7 cellular contexts compared by ENCODE assay signal in genomic region chr2:111438161-111438560, GRCh38.
DNase-seq lines count a peak whose midpoint lies in the region; ATAC-seq, FAIRE-seq and TF ChIP-seq lines count a peak whose summit lies in the region.
"Not testable (repeated sequence)": the region's sequence is repeated elsewhere in the genome, so short reads cannot be mapped to it uniquely, and the experiment has no call there.

No MANE protein-coding gene starts in this region.

- not testable (repeated sequence) for H3F3A ChIP-seq in OCI-LY1 (ENCODE audit: insufficient read depth, low read length)

- POLR2A ChIA-PET in HepG2 (lab: Yijun Ruan, JAX) = not testable (repeated sequence)

- TF ChIP-seq POLR2A in HepG2 (IDR thresholded peaks at IDR 0.05; ENCODE audit: insufficient read depth in 1 of 2, low read depth in 2 of 2, low read length in 2 of 2) = not testable (repeated sequence)

- H3K9me2 ChIP-seq in OCI-LY1 (ENCODE audit: low read depth, low read length) = not testable (repeated sequence)

- H3K9ac ChIP-seq in OCI-LY1 (ENCODE audit: low read length) = peak overlapping the region; percentile 62; the same call in 1 of the 2 replicates
- not testable (repeated sequence) for H3K9ac ChIP-seq in HepG2 (ENCODE audit: insufficient read depth, low read depth, low read length)

- not testable (repeated sequence) for H3K27me3 Mint-ChIP-seq in T-helper 17 cell; activated T-helper 17 cell treated with anti-CD3 and anti-CD28 coated beads, Interleukin-2, amount 50 U/mL, for 72 hours; activated naive CD8-positive, alpha-beta T cell treated with anti-CD3 and anti-CD28 coated beads, Interleukin-2, amount 50 U/mL, for 24 hours; osteocyte (ENCODE audit: unreplicated experiment)

- H3K4me2 ChIP-seq in OCI-LY1 (ENCODE audit: low read length) (peak overlapping the region; percentile 12; the same call in 1 of the 2 replicates), HepG2 (ENCODE audit: low read depth, low read length) (0 out of 2 replicates have a peak overlapping the region, but pooled peaks have one; percentile 27)

- not testable (repeated sequence) for H4K20me1 ChIP-seq in OCI-LY1 (ENCODE audit: insufficient read depth, low read length); HepG2 (ENCODE audit: insufficient read depth, low read length)

- FAIRE-seq in HepG2 (lab: Jason Lieb, UNC) = not testable (repeated sequence)

- in situ Hi-C loops in HepG2 (cut with HindIII; ENCODE audit: extremely low pct_ligation_motif_present, low pct_unique_long_range_greater_than_20kb) = not testable (repeated sequence)

- H3K36me3 ChIP-seq in OCI-LY1 (ENCODE audit: insufficient read depth, low read length); HepG2 (replicated peaks in 1 of 2; ENCODE audit: control insufficient read depth in 1 of 2, insufficient read depth in 2 of 2, low read length in 2 of 2): not testable (repeated sequence)

- CTCF ChIA-PET in HepG2 (lab: Yijun Ruan, JAX; ENCODE audit: low intra/inter-chr PET ratio, low total read pairs) = not testable (repeated sequence)

- H3K4me3 Mint-ChIP-seq in T-helper 17 cell; activated T-helper 17 cell treated with anti-CD3 and anti-CD28 coated beads, Interleukin-2, amount 50 U/mL, for 72 hours; osteocyte (ENCODE audit: unreplicated experiment): not testable (repeated sequence)
- H3K4me3 Mint-ChIP-seq in activated naive CD8-positive, alpha-beta T cell treated with anti-CD3 and anti-CD28 coated beads, Interleukin-2, amount 50 U/mL, for 24 hours = peak overlapping the region; percentile 40

- H3K27ac ChIP-seq in OCI-LY1 (ENCODE audit: low read depth, low read length, poor library complexity, severe bottlenecking) (peak overlapping the region; percentile 89), HepG2 (ENCODE audit: extremely low read length, insufficient read depth, low read length) (peak overlapping the region; percentile 43)

- 49% methylated on average over 2 of the region's 2 CpGs for WGBS in HepG2 (ENCODE audit: low lambda C conversion rate)

- H3K4me1 Mint-ChIP-seq in T-helper 17 cell; activated T-helper 17 cell treated with anti-CD3 and anti-CD28 coated beads, Interleukin-2, amount 50 U/mL, for 72 hours: not testable (repeated sequence)
- H3K4me1 Mint-ChIP-seq in activated naive CD8-positive, alpha-beta T cell treated with anti-CD3 and anti-CD28 coated beads, Interleukin-2, amount 50 U/mL, for 24 hours = peaks cover 26% of the 10 kb centered on the region
- peaks cover 15% of the 10 kb centered on the region for H3K4me1 Mint-ChIP-seq in osteocyte (ENCODE audit: unreplicated experiment)

- TSS peak; percentile 95 for BruUV-seq in HepG2 (replicated peaks; lab: Mats Ljungman, UMichigan)

- peak overlapping the region; percentile 9 for H3K27ac Mint-ChIP-seq in T-helper 17 cell
- not testable (repeated sequence) for H3K27ac Mint-ChIP-seq in activated T-helper 17 cell treated with anti-CD3 and anti-CD28 coated beads, Interleukin-2, amount 50 U/mL, for 72 hours
- H3K27ac Mint-ChIP-seq in activated naive CD8-positive, alpha-beta T cell treated with anti-CD3 and anti-CD28 coated beads, Interleukin-2, amount 50 U/mL, for 24 hours = peak overlapping the region; percentile 79
- peak overlapping the region; percentile 56 for H3K27ac Mint-ChIP-seq in osteocyte (ENCODE audit: unreplicated experiment)

- not testable (repeated sequence) for H3K36me3 Mint-ChIP-seq in T-helper 17 cell (ENCODE audit: low read depth); activated T-helper 17 cell treated with anti-CD3 and anti-CD28 coated beads, Interleukin-2, amount 50 U/mL, for 72 hours (ENCODE audit: low read depth); activated naive CD8-positive, alpha-beta T cell treated with anti-CD3 and anti-CD28 coated beads, Interleukin-2, amount 50 U/mL, for 24 hours (ENCODE audit: low read depth); osteocyte (ENCODE audit: unreplicated experiment)

- ATAC-seq in HG03432 (IDR thresholded peaks at IDR 0.05; ENCODE audit: unreplicated experiment) = peak; percentile 43
- not testable (repeated sequence) for ATAC-seq in T-helper 17 cell; activated naive CD8-positive, alpha-beta T cell treated with anti-CD3 and anti-CD28 coated beads, Interleukin-2, amount 50 U/mL, for 24 hours; HepG2
- peak; percentile 39 for ATAC-seq in activated T-helper 17 cell treated with anti-CD3 and anti-CD28 coated beads, Interleukin-2, amount 50 U/mL, for 72 hours (replicated peaks)

- not testable (repeated sequence) for H3K9me3 ChIP-seq in OCI-LY1 (ENCODE audit: low read length); T-helper 17 cell (ENCODE audit: control insufficient read depth, low read length, poor library complexity, severe bottlenecking); HepG2 (ENCODE audit: low read length)

- not testable (repeated sequence) for TF ChIP-seq RAD21 in HepG2 (CRISPR knock-in tag; IDR thresholded peaks at IDR 0.05)

- not testable (repeated sequence) for H2AFZ ChIP-seq in OCI-LY1 (ENCODE audit: low read length); HepG2 (ENCODE audit: low read length)

- H3K9me3 Mint-ChIP-seq in activated T-helper 17 cell treated with anti-CD3 and anti-CD28 coated beads, Interleukin-2, amount 50 U/mL, for 72 hours; activated naive CD8-positive, alpha-beta T cell treated with anti-CD3 and anti-CD28 coated beads, Interleukin-2, amount 50 U/mL, for 24 hours; osteocyte (ENCODE audit: unreplicated experiment): not testable (repeated sequence)

- H3K4me3 ChIP-seq in OCI-LY1 (ENCODE audit: low read depth, low read length, poor library complexity, severe bottlenecking) = not testable (repeated sequence)
- H3K4me3 ChIP-seq in HepG2 (replicated peaks in 1 of 3; ENCODE audit: insufficient read depth in 1 of 3, low read depth in 2 of 3, low read length in 3 of 3) = peak overlapping the region in 1 of 3 experiments; percentile 30; a peak in 1 of 6 replicates

- not testable (repeated sequence) for TF ChIP-seq EP300 in HepG2 (IDR thresholded peaks at IDR 0.05; ENCODE audit: low read depth in 2 of 2, low read length in 2 of 2); HepG2 (CRISPR knock-in tag; IDR thresholded peaks at IDR 0.05; ENCODE audit: borderline replicate concordance)

- not testable (repeated sequence) for DNase-seq in T-helper 17 cell; activated naive CD8-positive, alpha-beta T cell treated with anti-CD3 and anti-CD28 coated beads, Interleukin-2, amount 50 U/mL, for 24 hours; HepG2 (ENCODE audit: low spot score); osteocyte (ENCODE audit: extremely low spot score, unreplicated experiment)

- not testable (repeated sequence) for H3K27me3 ChIP-seq in OCI-LY1 (ENCODE audit: insufficient read depth, low read length); HepG2 (ENCODE audit: control insufficient read depth in 1 of 2, insufficient read depth in 2 of 2, low read length in 2 of 2)

- peaks cover 82% of the 10 kb centered on the region for H3K4me1 ChIP-seq in OCI-LY1 (ENCODE audit: insufficient read depth, low read length, severe bottlenecking)
- H3K4me1 ChIP-seq in HepG2 (ENCODE audit: insufficient read depth, low read length) = not testable (repeated sequence)

- TF ChIP-seq CTCF in OCI-LY1 (IDR thresholded peaks at IDR 0.05; ENCODE audit: low read length); HepG2 (CRISPR knock-in tag; IDR thresholded peaks at IDR 0.05); osteocyte (IDR thresholded peaks at IDR 0.05): not testable (repeated sequence)

- intact Hi-C loops in HepG2 (cut with micrococcal nuclease; ENCODE audit: unreplicated experiment) = not testable (repeated sequence)

- not testable (repeated sequence) for H3K79me2 ChIP-seq in OCI-LY1 (ENCODE audit: insufficient read depth, low read length)
- peaks cover 10% of the 10 kb centered on the region for H3K79me2 ChIP-seq in HepG2 (ENCODE audit: insufficient read depth, low read length)
